8 cellular contexts compared by ENCODE assay signal in the genomic region with DNA sequence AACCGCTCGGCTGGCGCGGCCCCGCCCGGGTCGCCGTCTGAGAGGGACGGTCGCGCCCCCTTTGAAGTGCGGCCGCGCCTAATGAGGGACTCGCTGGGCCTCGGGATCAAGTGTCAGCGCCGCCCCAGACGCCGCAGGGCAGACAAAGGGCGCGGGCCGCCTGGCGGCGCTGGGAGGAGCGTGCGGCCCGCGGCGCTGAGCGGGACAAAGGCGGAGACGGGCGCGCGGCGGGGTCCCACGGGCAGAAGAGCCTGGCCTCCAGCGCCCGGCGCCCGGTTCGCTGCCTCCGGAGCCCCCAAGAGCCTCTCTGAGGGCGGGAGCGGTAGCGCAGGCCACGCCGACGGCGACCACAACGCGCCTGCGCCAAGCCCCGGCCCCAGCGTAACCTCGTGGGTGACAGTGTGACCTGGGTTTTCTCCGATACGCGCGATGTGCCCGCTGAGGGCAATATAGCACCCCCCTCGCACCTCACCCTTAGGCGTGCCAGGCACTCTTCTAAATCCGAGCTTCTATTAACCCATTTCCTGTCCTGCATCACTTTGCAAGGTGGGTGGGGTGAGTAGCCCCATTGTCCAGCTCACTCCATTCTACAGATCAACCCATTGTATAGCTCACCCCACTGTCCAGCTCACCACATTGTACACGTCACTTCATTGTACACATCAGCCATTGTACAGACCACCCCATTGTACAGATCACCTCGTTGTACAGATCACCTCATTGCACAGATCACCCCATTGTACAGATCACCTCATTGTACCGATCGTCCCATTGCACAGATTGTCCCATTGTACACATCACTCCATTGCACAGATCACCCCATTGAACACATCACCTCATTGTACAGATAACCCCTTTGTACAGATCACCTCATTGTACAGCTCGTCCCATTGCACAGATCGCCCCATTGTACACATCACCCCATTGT. TPM values are rescaled to one million over a fixed set of nuclear protein-coding genes. Genes with fewer than 3 reads are reported as not detected.
DNase-seq lines count a peak whose midpoint lies in the region; ATAC-seq and TF ChIP-seq lines count a peak whose summit lies in the region.

No MANE protein-coding gene starts in this region.

- peaks cover 0 to 1% (median 0%) of the 10 kb centered on the region in 3 donors for H3K36me3 Mint-ChIP-seq in CD8-positive, alpha-beta memory T cell
- peaks cover 5% of the 10 kb centered on the region for H3K36me3 Mint-ChIP-seq in activated CD4-positive, alpha-beta T cell treated with anti-CD3 and anti-CD28 coated beads, Interleukin-2, amount 10 ng/mL, durations not matched to agents 7 days and 5 days (ENCODE audit: low read depth)

- intact Hi-C loops in lower leg skin (cut with DNase I; ENCODE audit: low total_unique reads) = no loop called here

- H3K4me1 Mint-ChIP-seq in CD8-positive, alpha-beta memory T cell = peaks cover 14 to 18% (median 15%) of the 10 kb centered on the region in 3 donors
- H3K4me1 Mint-ChIP-seq in activated CD4-positive, alpha-beta T cell treated with anti-CD3 and anti-CD28 coated beads, Interleukin-2, amount 10 ng/mL, durations not matched to agents 7 days and 5 days = peaks cover 14% of the 10 kb centered on the region

- H3K4me3 Mint-ChIP-seq in CD8-positive, alpha-beta memory T cell = peak overlapping the region; percentile 67 to 87 (median 83)
- H3K4me3 Mint-ChIP-seq in activated CD4-positive, alpha-beta T cell treated with anti-CD3 and anti-CD28 coated beads, Interleukin-2, amount 10 ng/mL, durations not matched to agents 7 days and 5 days = peak overlapping the region; percentile 74

- H3K9me3 ChIP-seq in CD8-positive, alpha-beta memory T cell (ENCODE audit: low read length) = no peaks in the 10 kb centered on the region

- H3K36me3 ChIP-seq in CD8-positive, alpha-beta memory T cell (ENCODE audit: insufficient read depth, low read length) = no peaks in the 10 kb centered on the region

- peak overlapping the region; percentile 44 for H3K4me3 ChIP-seq in CD8-positive, alpha-beta memory T cell (ENCODE audit: low read length)
- H3K4me3 ChIP-seq in lower leg skin (ENCODE audit: low read depth, poor library complexity, severe bottlenecking) = peak overlapping the region; percentile 53

- H3K27me3 Mint-ChIP-seq in CD8-positive, alpha-beta memory T cell = peaks cover 0 to 6% of the 10 kb centered on the region in 2 donors
- peaks cover 4% of the 10 kb centered on the region for H3K27me3 Mint-ChIP-seq in activated CD4-positive, alpha-beta T cell treated with anti-CD3 and anti-CD28 coated beads, Interleukin-2, amount 10 ng/mL, durations not matched to agents 7 days and 5 days

- POLR2A ChIA-PET in CD8-positive, alpha-beta memory T cell (lab: Charles Lee) = interaction anchor here (0.5 to 1.7 kb wide), 5 partner anchors 33 to 1697 kb away, joined by 3 to 10 read pairs (median 5); partner anchors contain the start of gene STX18
- POLR2A ChIA-PET in activated CD4-positive, alpha-beta T cell treated with anti-CD3 and anti-CD28 coated beads, Interleukin-2, amount 10 ng/mL, durations not matched to agents 7 days and 5 days (lab: Charles Lee) = interaction anchor here (0.6 kb wide), 1 partner anchor 1606 kb away, joined by 3 read pairs; no protein-coding TSS in a partner anchor

- H3K27ac ChIP-seq in CD8-positive, alpha-beta memory T cell (ENCODE audit: low read depth, low read length) = peak overlapping the region; percentile 20

- H3K4me1 ChIP-seq in CD8-positive, alpha-beta memory T cell (ENCODE audit: insufficient read depth, low read length) = peaks cover 11% of the 10 kb centered on the region

- 12 to 13% methylated on average over 41 to 52 of the region's 71 CpGs for WGBS in lower leg skin, 2 donors

- no peaks in the 10 kb centered on the region for H3K27me3 ChIP-seq in CD8-positive, alpha-beta memory T cell (ENCODE audit: insufficient read depth, low read length, poor library complexity, severe bottlenecking)

- H3K9me3 Mint-ChIP-seq in CD8-positive, alpha-beta memory T cell = no peaks in the 10 kb centered on the region
- no peaks in the 10 kb centered on the region for H3K9me3 Mint-ChIP-seq in activated CD4-positive, alpha-beta T cell treated with anti-CD3 and anti-CD28 coated beads, Interleukin-2, amount 10 ng/mL, durations not matched to agents 7 days and 5 days

- no peak for TF ChIP-seq POLR2A in lower leg skin (IDR thresholded peaks at IDR 0.05)

- CTCF ChIA-PET in CD8-positive, alpha-beta memory T cell (lab: Charles Lee) = interaction anchor here (0.7 to 1.3 kb wide), 6 partner anchors 12 to 51 kb away, joined by 3 to 5 read pairs (median 3); partner anchors contain the start of gene STX18
- CTCF ChIA-PET in activated CD4-positive, alpha-beta T cell treated with anti-CD3 and anti-CD28 coated beads, Interleukin-2, amount 10 ng/mL, durations not matched to agents 7 days and 5 days (lab: Charles Lee) = interaction anchor here (0.6 to 1.8 kb wide), 3 partner anchors 19 to 51 kb away, joined by 4 to 7 read pairs (median 4); partner anchors contain the start of gene STX18

- TF ChIP-seq CTCF in lower leg skin (IDR thresholded peaks at IDR 0.05) = no peak

- H3K27ac Mint-ChIP-seq in CD8-positive, alpha-beta memory T cell = peak overlapping the region in 7 of 8 donors; percentile 8 to 87 (median 55)
- no peak overlapping the region for H3K27ac Mint-ChIP-seq in activated CD4-positive, alpha-beta T cell treated with anti-CD3 and anti-CD28 coated beads, Interleukin-2, amount 10 ng/mL, durations not matched to agents 7 days and 5 days

- ATAC-seq in GM21360 (IDR thresholded peaks at IDR 0.05; ENCODE audit: unreplicated experiment) = peak; percentile 73

- peak; percentile 55 to 77 (median 61) for DNase-seq in CD8-positive, alpha-beta memory T cell
- DNase-seq in HuH-7.5 (ENCODE audit: low spot score) = peak; percentile 77
- peak; percentile 50 for DNase-seq in activated CD4-positive, alpha-beta T cell treated with anti-CD3 and anti-CD28 coated beads, Interleukin-2, amount 10 ng/mL, durations not matched to agents 7 days and 5 days
- peak; percentile 66 for DNase-seq in dermis blood vessel endothelial cell
- peak in 1 of 2 donors; percentile 89 for DNase-seq in lower leg skin (ENCODE audit: low spot score in 2 of 2)
- peak; percentile 39 to 47 for DNase-seq in stimulated activated CD4-positive, alpha-beta T cell treated with anti-CD3 and anti-CD28 coated beads, Interleukin-4, amount 100 ng/mL, for 48 hours (ENCODE audit: low read depth in 2 of 2)
- no peak for DNase-seq in SHP77 (lab: John Stamatoyannopoulos, UW)

RNA-seq across cellular contexts. Expression of gene STX18, which starts 33.7 kb away (rescaled TPM):
- total RNA-seq in CD8-positive, alpha-beta memory T cell = 10 to 100 TPM; 25.2 to 27.1 TPM
- 24.7 TPM for polyA plus RNA-seq in CD8-positive, alpha-beta memory T cell
- total RNA-seq in activated CD4-positive, alpha-beta T cell treated with anti-CD3 and anti-CD28 coated beads, Interleukin-2, amount 10 ng/mL, durations not matched to agents 7 days and 5 days = 10 to 100 TPM; 25.8 to 27.9 TPM
- total RNA-seq in dermis blood vessel endothelial cell (21.3 and 23.5 TPM in 2 replicates), lower leg skin (10 to 100 TPM; 18.1 to 24.6 (median 21.5) TPM)

Comparison
In these comparisons a context has a peak if more than half of its experiments do, and no peak if none do; other contexts are left out.
1. DNase-seq: peak in CD8-positive, alpha-beta memory T cell (5 of 5), HuH-7.5 (single experiment), activated CD4-positive, alpha-beta T cell treated with anti-CD3 and anti-CD28 coated beads, Interleukin-2, amount 10 ng/mL, durations not matched to agents 7 days and 5 days (single experiment), dermis blood vessel endothelial cell (single experiment) and stimulated activated CD4-positive, alpha-beta T cell treated with anti-CD3 and anti-CD28 coated beads, Interleukin-4, amount 100 ng/mL, for 48 hours (2 of 2); none in SHP77 (0 of 2).